27 cellular contexts compared by ENCODE assay signal in the genomic region with DNA sequence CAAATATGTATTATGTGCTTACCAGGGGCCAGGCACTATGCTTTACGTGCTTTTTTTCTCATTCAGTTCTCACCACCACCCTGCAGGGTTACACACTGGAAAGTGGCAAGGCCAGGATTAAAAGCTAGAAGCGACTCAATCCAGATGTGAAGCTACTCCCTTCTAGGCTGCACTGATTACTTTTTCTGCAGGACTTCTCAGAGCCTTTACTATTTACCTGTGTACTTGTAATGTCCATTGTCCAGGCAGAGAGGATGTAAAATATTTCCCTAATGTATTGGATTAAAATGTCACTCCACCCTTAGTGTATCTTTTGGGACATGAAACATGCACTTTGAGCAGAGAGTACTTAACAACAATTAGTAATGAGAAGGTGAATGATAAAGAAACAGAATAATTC.
"Had no signal": no experiment of that assay in that cellular context is flagged by ENCODE, and none has a peak within 500 bp of the region (broad histone marks: within the 10 kb centered on the region; RNA-seq: fewer than 3 reads in every experiment).

No MANE protein-coding gene starts in this region.

- H3K4me3 ChIP-seq: stomach, suprapubic skin, testis, thoracic aorta, thyroid gland, tibial artery, tibial nerve, transverse colon, upper lobe of left lung, upper lobe of right lung, uterus, vagina had no signal

- H3K27me3 ChIP-seq: stomach, suprapubic skin, testis, thyroid gland, tibial artery, tibial nerve, transverse colon, upper lobe of left lung, upper lobe of right lung, uterus, vagina had no signal

- H3K27ac ChIP-seq: stomach, suprapubic skin, testis, thoracic aorta, thyroid gland, tibial artery, tibial nerve, transverse colon, upper lobe of left lung, upper lobe of right lung, uterus, vagina had no signal

- H3K4me1 ChIP-seq: stomach, suprapubic skin, testis, thyroid gland, tibial artery, tibial nerve, transverse colon, upper lobe of left lung, upper lobe of right lung, uterus, vagina had no signal

- FAIRE-seq: urothelium cell line had no signal

- ATAC-seq: stimulated activated effector memory CD8-positive, alpha-beta T cell treated with anti-CD3 and anti-CD28 coated beads, Interleukin-12 subunit alpha, Interleukin-12 subunit beta, amount 100 ng/mL, for 72 hours; stimulated activated memory B cell treated with anti-CD40 and anti-IgM and Interleukin-4, amounts not matched to agents 10 μg/mL and 1 μg/mL and 100 μg/mL, for 72 hours; stimulated activated naive B cell treated with anti-CD40 and anti-IgM and Interleukin-4, amounts not matched to agents 10 μg/mL and 1 μg/mL and 100 μg/mL, for 72 hours; stimulated activated naive CD8-positive, alpha-beta T cell treated with anti-CD3 and anti-CD28 coated beads, Interleukin-15, amount 100 ng/mL, for 72 hours; stimulated activated naive CD8-positive, alpha-beta T cell treated with anti-CD3 and anti-CD28 coated beads, Interleukin-15, Interleukin-2, amounts not matched to agents 100 U/mL and 50 U/mL, for 24 hours; upper lobe of right lung had no signal

- DNase-seq: stimulated activated CD4-positive, alpha-beta T cell treated with anti-CD3 and anti-CD28 coated beads, Interleukin-2, amount 100 ng/mL, for 48 hours; stimulated activated CD4-positive, alpha-beta T cell treated with anti-CD3 and anti-CD28 coated beads, Interleukin-4, amount 100 ng/mL, for 1 hour; stimulated activated CD4-positive, alpha-beta T cell treated with anti-CD3 and anti-CD28 coated beads, Interleukin-4, amount 100 ng/mL, for 24 hours; stimulated activated CD4-positive, alpha-beta T cell treated with anti-CD3 and anti-CD28 coated beads, Interleukin-4, amount 100 ng/mL, for 4 hours; stimulated activated CD8-positive, alpha-beta memory T cell treated with anti-CD3 and anti-CD28 coated beads, Interleukin-4, amount 100 ng/mL, for 48 hours; stimulated activated naive B cell treated with anti-CD40 and anti-IgM and Interleukin-4, amounts not matched to agents 10 μg/mL and 1 μg/mL and 100 μg/mL, for 72 hours; stimulated activated naive CD4-positive, alpha-beta T cell; stimulated activated naive CD4-positive, alpha-beta T cell treated with Interleukin-2 at 50 U/mL for 16 hours; stimulated activated naive CD8-positive, alpha-beta T cell treated with anti-CD3 and anti-CD28 coated beads, Interleukin-15, amount 100 ng/mL, for 72 hours; stimulated activated naive CD8-positive, alpha-beta T cell treated with anti-CD3 and anti-CD28 coated beads, Interleukin-15, Interleukin-2, amounts not matched to agents 100 U/mL and 50 U/mL, for 24 hours; stomach; substantia nigra; testis; thyroid gland; tibial artery; transverse colon; trophoblast cell; upper lobe of left lung; upper lobe of right lung; uterus had no signal

- H3K36me3 ChIP-seq: stomach, suprapubic skin, thoracic aorta, thyroid gland, tibial artery, tibial nerve, transverse colon, upper lobe of left lung, upper lobe of right lung, uterus, vagina had no signal

- H3K9me3 ChIP-seq: testis, thoracic aorta, thyroid gland, tibial artery, transverse colon, upper lobe of left lung, upper lobe of right lung, uterus, vagina had no signal
